Comparison of ENCODE assay signal across 27 cellular contexts in genomic region chr2:177808984-177809809, GRCh38.
"Had no signal": no experiment of that assay in that cellular context is flagged by ENCODE, and none has a peak within 500 bp of the region (broad histone marks: within the 10 kb centered on the region; RNA-seq: fewer than 3 reads in every experiment).

No MANE protein-coding gene starts in this region.

- H3K4me3 ChIP-seq: body of pancreas, esophagus muscularis mucosa, ovary, uterus had no signal

- ATAC-seq: body of pancreas; left cardiac atrium; stimulated activated naive CD8-positive, alpha-beta T cell treated with anti-CD3 and anti-CD28 coated beads, Interleukin-15, Interleukin-2, amounts not matched to agents 100 U/mL and 50 U/mL, for 24 hours; WTC11 had no signal

- H3K36me3 ChIP-seq: esophagus muscularis mucosa, neutrophil, ovary, uterus had no signal

- H3K9me3 ChIP-seq: body of pancreas, neutrophil, ovary, uterus had no signal

- H3K4me1 ChIP-seq: body of pancreas, esophagus muscularis mucosa, uterus had no signal

- H3K9me3 Mint-ChIP-seq: activated CD4-positive, alpha-beta memory T cell treated with anti-CD3 and anti-CD28 coated beads, Interleukin-2, amount 10 ng/mL, durations not matched to agents 7 days and 5 days; activated CD4-positive, alpha-beta T cell treated with anti-CD3 and anti-CD28 coated beads, Interleukin-2, amount 10 ng/mL, durations not matched to agents 7 days and 5 days; activated naive CD8-positive, alpha-beta T cell treated with anti-CD3 and anti-CD28 coated beads, Interleukin-2, amount 10 ng/mL, durations not matched to agents 7 days and 5 days; type B pancreatic cell had no signal

- H3K27ac Mint-ChIP-seq: activated CD4-positive, alpha-beta memory T cell treated with anti-CD3 and anti-CD28 coated beads, Interleukin-2, amount 10 ng/mL, durations not matched to agents 7 days and 5 days; activated CD4-positive, alpha-beta T cell treated with anti-CD3 and anti-CD28 coated beads, Interleukin-2, amount 10 ng/mL, durations not matched to agents 7 days and 5 days; activated naive CD4-positive, alpha-beta T cell treated with anti-CD3 and anti-CD28 coated beads, Interleukin-2, amount 10 ng/mL, durations not matched to agents 7 days and 5 days; activated naive CD8-positive, alpha-beta T cell treated with anti-CD3 and anti-CD28 coated beads, Interleukin-2, amount 10 ng/mL, durations not matched to agents 7 days and 5 days; activated T-cell treated with anti-CD3 and anti-CD28 coated beads, Interleukin-2, amount 50 U/mL, for 24 hours; mesothelial cell of epicardium; nephron progenitor cell; progenitor cell of endocrine pancreas; type B pancreatic cell; WTC11 had no signal

- H3K27me3 ChIP-seq: body of pancreas, esophagus muscularis mucosa, neutrophil, ovary, uterus had no signal

- H3K4me3 Mint-ChIP-seq: activated CD4-positive, alpha-beta memory T cell treated with anti-CD3 and anti-CD28 coated beads, Interleukin-2, amount 10 ng/mL, durations not matched to agents 7 days and 5 days; activated CD4-positive, alpha-beta T cell treated with anti-CD3 and anti-CD28 coated beads, Interleukin-2, amount 10 ng/mL, durations not matched to agents 7 days and 5 days; activated naive CD4-positive, alpha-beta T cell treated with anti-CD3 and anti-CD28 coated beads, Interleukin-2, amount 10 ng/mL, durations not matched to agents 7 days and 5 days; activated naive CD8-positive, alpha-beta T cell treated with anti-CD3 and anti-CD28 coated beads, Interleukin-2, amount 10 ng/mL, durations not matched to agents 7 days and 5 days; activated T-cell treated with anti-CD3 and anti-CD28 coated beads, Interleukin-2, amount 50 U/mL, for 24 hours; mesothelial cell of epicardium; naive B cell; nephron progenitor cell; type B pancreatic cell; WTC11 had no signal

- H3K27ac ChIP-seq: body of pancreas, esophagus muscularis mucosa, neutrophil, ovary, uterus had no signal

- H3K4me1 Mint-ChIP-seq: activated CD4-positive, alpha-beta memory T cell treated with anti-CD3 and anti-CD28 coated beads, Interleukin-2, amount 10 ng/mL, durations not matched to agents 7 days and 5 days; activated CD4-positive, alpha-beta T cell treated with anti-CD3 and anti-CD28 coated beads, Interleukin-2, amount 10 ng/mL, durations not matched to agents 7 days and 5 days; activated naive CD4-positive, alpha-beta T cell treated with anti-CD3 and anti-CD28 coated beads, Interleukin-2, amount 10 ng/mL, durations not matched to agents 7 days and 5 days; activated naive CD8-positive, alpha-beta T cell treated with anti-CD3 and anti-CD28 coated beads, Interleukin-2, amount 10 ng/mL, durations not matched to agents 7 days and 5 days; mesothelial cell of epicardium; naive B cell; nephron progenitor cell; WTC11 had no signal

- H3K36me3 Mint-ChIP-seq: activated naive CD4-positive, alpha-beta T cell treated with anti-CD3 and anti-CD28 coated beads, Interleukin-2, amount 10 ng/mL, durations not matched to agents 7 days and 5 days; activated naive CD8-positive, alpha-beta T cell treated with anti-CD3 and anti-CD28 coated beads, Interleukin-2, amount 10 ng/mL, durations not matched to agents 7 days and 5 days; naive B cell; type B pancreatic cell; WTC11 had no signal

- H3K27me3 Mint-ChIP-seq: progenitor cell of endocrine pancreas had no signal

- DNase-seq: activated CD4-positive, alpha-beta memory T cell treated with anti-CD3 and anti-CD28 coated beads, Interleukin-2, amount 10 ng/mL, durations not matched to agents 7 days and 5 days; activated CD4-positive, alpha-beta T cell treated with anti-CD3 and anti-CD28 coated beads for 1 hour; activated CD4-positive, alpha-beta T cell treated with anti-CD3 and anti-CD28 coated beads, Interleukin-2, amount 10 ng/mL, durations not matched to agents 7 days and 5 days; activated CD8-positive, alpha-beta memory T cell treated with anti-CD3 and anti-CD28 coated beads, Interleukin-2, amount 50 U/mL, for 48 hours; activated gamma-delta T cell; activated naive CD4-positive, alpha-beta T cell treated with anti-CD3 and anti-CD28 coated beads, Interleukin-2, amount 10 ng/mL, durations not matched to agents 7 days and 5 days; activated naive CD8-positive, alpha-beta T cell treated with anti-CD3 and anti-CD28 coated beads, Interleukin-2, amount 10 ng/mL, durations not matched to agents 7 days and 5 days; activated T-cell treated with anti-CD3 and anti-CD28 coated beads, Interleukin-2, amount 50 U/mL, for 24 hours; amygdala; body of pancreas; dermis blood vessel endothelial cell; effector CD4-positive, alpha-beta T cell; left cardiac atrium; naive B cell; nephron progenitor cell; ovary; retina; stimulated activated CD4-positive, alpha-beta T cell treated with anti-CD3 and anti-CD28 coated beads, Interleukin-2, amount 100 ng/mL, for 48 hours; stimulated activated naive CD8-positive, alpha-beta T cell treated with anti-CD3 and anti-CD28 coated beads, Interleukin-15, Interleukin-2, amounts not matched to agents 100 U/mL and 50 U/mL, for 24 hours; T-helper 2 cell; uterus had no signal
